In genomic region chr7:25813381-25813780, GRCh38 we compare ENCODE assay signal across 32 cellular contexts.
"Had no signal": no experiment of that assay in that cellular context is flagged by ENCODE, and none has a peak within 500 bp of the region (broad histone marks: within the 10 kb centered on the region; RNA-seq: fewer than 3 reads in every experiment).

No MANE protein-coding gene starts in this region.

- H3K27ac ChIP-seq: KMS-11, PC-9, RWPE1, SJCRH30, SK-N-MC had no signal

- H3K36me3 ChIP-seq: SJCRH30 had no signal

- H3K27me3 ChIP-seq: SJCRH30 had no signal

- H3K4me2 ChIP-seq: KMS-11, PC-9 had no signal

- FAIRE-seq: RCC 7860 had no signal

- H2AFZ ChIP-seq: PC-9 had no signal

- H3K4me3 ChIP-seq: PC-9, SJCRH30, SK-N-MC had no signal

- DNase-seq: Karpas-422, KBM-7, MM.1S, MV-4-11, NCI-H1092, NCI-H1105, NCI-H1417 treated with DMSO at 0.1 percent for 48 hours, NCI-H1436 treated with DMSO at 0.1 percent for 48 hours, NCI-H1694 treated with DMSO at 0.1 percent for 48 hours, NCI-H187 treated with DMSO at 0.1 percent for 48 hours, NCI-H2029, NCI-H2081, NCI-H2171 treated with DMSO at 0.1 percent for 48 hours, NCI-H2227 treated with DMSO at 0.1 percent for 48 hours, NCI-H345, NCI-H446, NCI-H510A, NCI-H524, NCI-H526, NCI-H69, NCI-H748 treated with DMSO at 0.1 percent for 48 hours, PC-9, SHP77, SIG-M5, SJCRH30 had no signal

- H3K9ac ChIP-seq: KMS-11 had no signal

- ATAC-seq: Panc1, Right ventricle myocardium inferior, SK-N-SH treated with all-trans-retinoic acid at 6 μM for 48 hours had no signal

- H3K9me3 ChIP-seq: SJCRH30 had no signal
